ENCODE assay signal across 18 cellular contexts in the genomic region with DNA sequence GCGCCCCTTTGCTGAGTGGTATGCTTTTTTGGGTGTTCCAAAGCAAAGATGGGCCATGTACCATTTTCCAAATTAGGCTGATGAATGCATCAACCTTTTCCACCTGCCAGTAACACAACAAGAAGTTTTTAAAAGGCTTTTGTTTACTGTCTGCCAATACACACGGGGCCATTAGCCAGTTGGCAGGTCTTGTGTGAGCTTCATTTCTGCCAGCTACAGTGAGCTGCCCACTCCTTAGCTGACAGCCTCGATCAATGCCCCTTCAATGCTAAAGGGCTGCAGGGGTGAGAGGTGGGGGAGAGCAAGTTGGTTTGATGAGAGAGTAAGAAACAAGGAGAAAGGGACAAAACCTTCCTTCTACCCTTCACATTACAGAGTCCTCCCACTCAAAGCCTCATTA.
"Had no signal": no experiment of that assay in that cellular context is flagged by ENCODE, and none has a peak within 500 bp of the region (broad histone marks: within the 10 kb centered on the region; RNA-seq: fewer than 3 reads in every experiment).

No MANE protein-coding gene starts in this region.

- H3K4me3 Mint-ChIP-seq: activated naive CD4-positive, alpha-beta T cell treated with anti-CD3 and anti-CD28 coated beads, Interleukin-2, amount 50 U/mL, for 24 hours; naive B cell; neural progenitor cell; stimulated activated naive CD8-positive, alpha-beta T cell treated with anti-CD3 and anti-CD28 coated beads, Interleukin-15, Interleukin-2, amounts not matched to agents 100 ng/mL and 50 ng/mL, for 24 hours had no signal

- DNase-seq: activated CD4-positive, alpha-beta T cell treated with anti-CD3 and anti-CD28 coated beads, Interleukin-2, amount 50 U/mL, for 48 hours; activated effector memory CD4-positive, alpha-beta T cell treated with Interleukin-2 at 50 U/mL for 16 hours; activated T-cell treated with anti-CD3 and anti-CD28 coated beads, Interleukin-2, amount 50 U/mL, for 1 hour; adrenal gland; heart right ventricle; left cardiac atrium; naive B cell; psoas muscle; right lobe of liver; upper lobe of right lung; WERI-Rb-1 had no signal

- H3K9me3 ChIP-seq: gastroesophageal sphincter, psoas muscle, right lobe of liver, suprapubic skin, upper lobe of right lung had no signal

- H3K27ac Mint-ChIP-seq: activated naive CD4-positive, alpha-beta T cell treated with anti-CD3 and anti-CD28 coated beads, Interleukin-2, amount 50 U/mL, for 24 hours; neural progenitor cell; stimulated activated naive CD8-positive, alpha-beta T cell treated with anti-CD3 and anti-CD28 coated beads, Interleukin-15, Interleukin-2, amounts not matched to agents 100 ng/mL and 50 ng/mL, for 24 hours had no signal

- H3K27me3 Mint-ChIP-seq: naive B cell had no signal

- H3K4me1 Mint-ChIP-seq: activated naive CD4-positive, alpha-beta T cell treated with anti-CD3 and anti-CD28 coated beads, Interleukin-2, amount 50 U/mL, for 24 hours had no signal

- H3K36me3 Mint-ChIP-seq: activated naive CD4-positive, alpha-beta T cell treated with anti-CD3 and anti-CD28 coated beads, Interleukin-2, amount 50 U/mL, for 24 hours; neural progenitor cell had no signal

- H3K9me3 Mint-ChIP-seq: neural progenitor cell had no signal

- H3K4me3 ChIP-seq: adrenal gland, cardiac muscle cell, gastroesophageal sphincter, heart right ventricle, neural progenitor cell, psoas muscle, right lobe of liver, smooth muscle cell, suprapubic skin, upper lobe of right lung had no signal

- H3K9ac ChIP-seq: neural progenitor cell had no signal

- H3K4me1 ChIP-seq: adrenal gland, gastroesophageal sphincter, heart right ventricle, psoas muscle, upper lobe of right lung had no signal

- H3K27me3 ChIP-seq: adrenal gland, cardiac muscle cell, right lobe of liver, upper lobe of right lung had no signal

- H3K27ac ChIP-seq: adrenal gland, cardiac muscle cell, gastroesophageal sphincter, heart right ventricle, neural progenitor cell, psoas muscle, right lobe of liver, suprapubic skin, upper lobe of right lung, WERI-Rb-1 had no signal

- H3K36me3 ChIP-seq: adrenal gland, cardiac muscle cell, gastroesophageal sphincter, heart right ventricle, neural progenitor cell, right lobe of liver, suprapubic skin, upper lobe of right lung, WERI-Rb-1 had no signal

- ATAC-seq: gastroesophageal sphincter, heart right ventricle, left cardiac atrium, upper lobe of right lung had no signal

- H3K4me2 ChIP-seq: neural progenitor cell, smooth muscle cell had no signal
